ENCODE assay signal across 7 cellular contexts in genomic region chr20:36506253-36506652, GRCh38. TPM values are rescaled to one million over a fixed set of nuclear protein-coding genes. Genes with fewer than 3 reads are reported as not detected.
DNase-seq lines count a peak whose midpoint lies in the region; ATAC-seq and TF ChIP-seq lines count a peak whose summit lies in the region.

No MANE protein-coding gene starts in this region.

- DNase-seq in DMS 273 (lab: John Stamatoyannopoulos, UW; ENCODE audit: unreplicated experiment): peak; percentile 71
- no peak for DNase-seq in HFF-Myc (ENCODE audit: extremely low read depth, low read depth)
- DNase-seq in SW480 (ENCODE audit: low spot score): peak; percentile 46
- DNase-seq in kidney epithelial cell (ENCODE audit: low read depth): no peak
- no peak for DNase-seq in NCI-H1930 (lab: John Stamatoyannopoulos, UW)
- no peak for DNase-seq in G401 (ENCODE audit: low spot score)

- in situ Hi-C loops in G401 (cut with HindIII; ENCODE audit: low sequenced_read_pairs): no loop called here

- ATAC-seq in GM21423 (IDR thresholded peaks at IDR 0.05; ENCODE audit: unreplicated experiment): no peak

- H3K4me3 ChIP-seq in HFF-Myc (replicated peaks; ENCODE audit: low read depth, low read length): no peak overlapping the region
- H3K4me3 ChIP-seq in kidney epithelial cell (ENCODE audit: low read depth, low read length): no peak overlapping the region

- no peaks in the 10 kb centered on the region for H3K36me3 ChIP-seq in kidney epithelial cell (ENCODE audit: control insufficient read depth, insufficient read depth, low read length)

- no peaks in the 10 kb centered on the region for H3K27me3 ChIP-seq in kidney epithelial cell (ENCODE audit: control insufficient read depth, insufficient read depth, low read length)

- peak; percentile 42 for TF ChIP-seq CTCF in HFF-Myc (IDR thresholded peaks at IDR 0.05; ENCODE audit: low read depth, low read length, missing control alignments)
- peak; percentile 40 for TF ChIP-seq CTCF in kidney epithelial cell (IDR thresholded peaks at IDR 0.05; ENCODE audit: insufficient read depth, low read length, poor library complexity, severe bottlenecking)

RNA-seq across cellular contexts. Expression of gene MYL9, which starts 35.1 kb away (rescaled TPM):
- 58.5 and 83.2 TPM in 2 replicates for total RNA-seq in kidney epithelial cell
- total RNA-seq in G401 (2014; rRNA removed; shearing (Covaris generic)): 28.2 and 41.4 TPM in 2 replicates

Comparison
In these comparisons a context has a peak if more than half of its experiments do, and no peak if none do; other contexts are left out.
1. DNase-seq: peak in DMS 273 (single experiment) and SW480 (single experiment); none in HFF-Myc (single experiment), kidney epithelial cell (single experiment), NCI-H1930 (0 of 2) and G401 (single experiment).